Comparison of ENCODE assay signal across 29 cellular contexts in the genomic region with DNA sequence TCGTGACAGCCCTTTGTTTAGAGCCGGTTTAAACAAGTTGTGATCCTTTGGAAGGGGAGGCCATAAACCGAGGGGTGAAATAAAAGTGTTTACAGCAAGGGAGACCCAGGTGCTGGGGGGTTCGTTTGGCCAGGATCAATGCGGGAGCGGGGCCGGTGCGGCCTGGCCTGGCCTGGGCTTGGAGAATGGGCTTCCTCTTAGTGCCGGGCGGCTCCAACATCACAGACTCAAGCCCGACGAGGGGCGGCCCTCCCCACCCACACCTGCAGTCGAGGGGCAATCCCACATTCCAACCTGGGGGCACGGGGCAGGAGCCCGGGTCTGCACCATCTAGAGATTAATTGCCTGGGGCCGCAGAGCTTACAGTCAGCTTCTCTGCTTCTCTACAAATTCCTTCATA.
"Had no signal": no experiment of that assay in that cellular context is flagged by ENCODE, and none has a peak within 500 bp of the region (broad histone marks: within the 10 kb centered on the region; RNA-seq: fewer than 3 reads in every experiment).

No MANE protein-coding gene starts in this region.

- H3K4me3 ChIP-seq: gastrocnemius medialis, lung, mucosa of descending colon, pancreas, smooth muscle cell, suprapubic skin, transverse colon, vagina had no signal

- H3K4me2 ChIP-seq: smooth muscle cell had no signal

- ATAC-seq: esophagus mucosa; gastrocnemius medialis; left lobe of liver; mucosa of descending colon; natural killer cell treated with Interleukin-12 subunit alpha and Interleukin-12 subunit beta and Interleukin-15 and Interleukin-18, amount 100 ng/mL, for 72 hours; pancreas; stimulated activated naive CD8-positive, alpha-beta T cell treated with anti-CD3 and anti-CD28 coated beads, Interleukin-15, amount 100 ng/mL, for 72 hours had no signal

- H3K4me3 Mint-ChIP-seq: dendritic cell treated with granulocyte-macrophage colony-stimulating factor and Interleukin-4, amounts not matched to agents 40 ng/mL and 50 ng/mL, for 4 days; endodermal cell; memory B cell; mesothelial cell of epicardium; naive B cell; natural killer cell treated with Interleukin-12 subunit alpha and Interleukin-12 subunit beta and Interleukin-15 and Interleukin-18, amount 100 ng/mL, for 72 hours; stimulated activated naive CD8-positive, alpha-beta T cell treated with anti-CD3 and anti-CD28 coated beads, Interleukin-15, amount 100 ng/mL, for 72 hours had no signal

- H3K27me3 ChIP-seq: neutrophil, pancreas, vagina had no signal

- DNase-seq: effector CD8-positive, alpha-beta T cell; endodermal cell; foreskin fibroblast; gastrocnemius medialis; head of caudate nucleus; kidney; mucosa of descending colon; naive B cell; pancreas; stimulated activated CD4-positive, alpha-beta T cell treated with anti-CD3 and anti-CD28 coated beads, Interleukin-12 subunit alpha, Interleukin-12 subunit beta, amount 100 ng/mL, for 4 hours; stimulated activated CD4-positive, alpha-beta T cell treated with anti-CD3 and anti-CD28 coated beads, Interleukin-1b, Interleukin-23, amount 100 ng/mL, for 48 hours; stimulated activated CD4-positive, alpha-beta T cell treated with anti-CD3 and anti-CD28 coated beads, Interleukin-4, amount 100 ng/mL, for 1 hour; stimulated activated CD8-positive, alpha-beta memory T cell treated with anti-CD3 and anti-CD28 coated beads, Interleukin-4, amount 100 ng/mL, for 48 hours; stimulated activated naive CD4-positive, alpha-beta T cell; stimulated activated naive CD8-positive, alpha-beta T cell treated with anti-CD3 and anti-CD28 coated beads, Interleukin-15, amount 100 ng/mL, for 72 hours; transverse colon had no signal

- FAIRE-seq: colon, kidney, pancreas had no signal

- H3K27ac Mint-ChIP-seq: dendritic cell treated with granulocyte-macrophage colony-stimulating factor and Interleukin-4, amounts not matched to agents 40 ng/mL and 50 ng/mL, for 4 days; endodermal cell; memory B cell; mesothelial cell of epicardium; naive B cell; natural killer cell treated with Interleukin-12 subunit alpha and Interleukin-12 subunit beta and Interleukin-15 and Interleukin-18, amount 100 ng/mL, for 72 hours had no signal

- H3K36me3 ChIP-seq: gastrocnemius medialis, neutrophil, pancreas, suprapubic skin, transverse colon, vagina had no signal

- H3K9me3 ChIP-seq: gastrocnemius medialis, mucosa of descending colon, neutrophil, pancreas, suprapubic skin, transverse colon, vagina had no signal

- H3K9me3 Mint-ChIP-seq: dendritic cell treated with granulocyte-macrophage colony-stimulating factor and Interleukin-4, amounts not matched to agents 40 ng/mL and 50 ng/mL, for 4 days; endodermal cell; memory B cell; mesothelial cell of epicardium; naive B cell; natural killer cell treated with Interleukin-12 subunit alpha and Interleukin-12 subunit beta and Interleukin-15 and Interleukin-18, amount 100 ng/mL, for 72 hours; stimulated activated naive CD8-positive, alpha-beta T cell treated with anti-CD3 and anti-CD28 coated beads, Interleukin-15, amount 100 ng/mL, for 72 hours had no signal

- H3K4me1 Mint-ChIP-seq: naive B cell; stimulated activated naive CD8-positive, alpha-beta T cell treated with anti-CD3 and anti-CD28 coated beads, Interleukin-15, amount 100 ng/mL, for 72 hours had no signal

- H3K27ac ChIP-seq: epithelial cell of prostate, gastrocnemius medialis, neutrophil, pancreas, suprapubic skin, transverse colon, vagina had no signal

- H3K36me3 Mint-ChIP-seq: memory B cell; mesothelial cell of epicardium; naive B cell; natural killer cell treated with Interleukin-12 subunit alpha and Interleukin-12 subunit beta and Interleukin-15 and Interleukin-18, amount 100 ng/mL, for 72 hours had no signal

- H3K4me1 ChIP-seq: suprapubic skin, vagina had no signal
